Comparison of ENCODE assay signal across 1 cellular context in the genomic region with DNA sequence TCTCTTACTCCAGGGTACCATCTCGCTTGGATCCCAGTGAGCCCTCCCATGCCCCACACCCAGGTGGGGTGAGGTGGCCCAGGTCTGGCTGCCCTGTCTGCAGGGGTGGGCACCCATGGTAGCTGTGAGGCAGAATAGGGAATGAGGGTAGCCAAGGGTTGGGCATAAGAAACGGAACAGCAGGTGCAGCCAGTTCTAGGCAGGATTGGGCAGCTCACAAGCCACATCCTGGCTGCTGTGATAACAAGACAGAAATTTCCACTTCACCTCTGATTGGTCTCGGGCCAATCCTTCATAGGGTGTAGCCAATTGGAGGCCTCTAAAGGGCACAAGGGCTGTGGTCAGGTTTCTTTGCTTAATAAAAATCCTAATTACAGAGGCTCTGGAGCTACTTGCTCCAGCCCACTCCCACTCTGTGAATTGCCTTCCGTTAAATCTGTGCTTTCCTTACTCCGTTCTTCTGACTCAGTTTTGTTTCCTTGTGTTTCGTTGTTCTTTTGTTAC.
TF ChIP-seq lines count a peak whose summit lies in the region.

No MANE protein-coding gene starts in this region.

TF ChIP-seq in GM23338, 12 proteins besides CTCF, POLR2A, EP300 and RAD21 (continued from another document):
- TF ChIP-seq, protein P1, sequence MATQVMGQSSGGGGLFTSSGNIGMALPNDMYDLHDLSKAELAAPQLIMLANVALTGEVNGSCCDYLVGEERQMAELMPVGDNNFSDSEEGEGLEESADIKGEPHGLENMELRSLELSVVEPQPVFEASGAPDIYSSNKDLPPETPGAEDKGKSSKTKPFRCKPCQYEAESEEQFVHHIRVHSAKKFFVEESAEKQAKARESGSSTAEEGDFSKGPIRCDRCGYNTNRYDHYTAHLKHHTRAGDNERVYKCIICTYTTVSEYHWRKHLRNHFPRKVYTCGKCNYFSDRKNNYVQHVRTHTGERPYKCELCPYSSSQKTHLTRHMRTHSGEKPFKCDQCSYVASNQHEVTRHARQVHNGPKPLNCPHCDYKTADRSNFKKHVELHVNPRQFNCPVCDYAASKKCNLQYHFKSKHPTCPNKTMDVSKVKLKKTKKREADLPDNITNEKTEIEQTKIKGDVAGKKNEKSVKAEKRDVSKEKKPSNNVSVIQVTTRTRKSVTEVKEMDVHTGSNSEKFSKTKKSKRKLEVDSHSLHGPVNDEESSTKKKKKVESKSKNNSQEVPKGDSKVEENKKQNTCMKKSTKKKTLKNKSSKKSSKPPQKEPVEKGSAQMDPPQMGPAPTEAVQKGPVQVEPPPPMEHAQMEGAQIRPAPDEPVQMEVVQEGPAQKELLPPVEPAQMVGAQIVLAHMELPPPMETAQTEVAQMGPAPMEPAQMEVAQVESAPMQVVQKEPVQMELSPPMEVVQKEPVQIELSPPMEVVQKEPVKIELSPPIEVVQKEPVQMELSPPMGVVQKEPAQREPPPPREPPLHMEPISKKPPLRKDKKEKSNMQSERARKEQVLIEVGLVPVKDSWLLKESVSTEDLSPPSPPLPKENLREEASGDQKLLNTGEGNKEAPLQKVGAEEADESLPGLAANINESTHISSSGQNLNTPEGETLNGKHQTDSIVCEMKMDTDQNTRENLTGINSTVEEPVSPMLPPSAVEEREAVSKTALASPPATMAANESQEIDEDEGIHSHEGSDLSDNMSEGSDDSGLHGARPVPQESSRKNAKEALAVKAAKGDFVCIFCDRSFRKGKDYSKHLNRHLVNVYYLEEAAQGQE (IDR thresholded peaks at IDR 0.05; ENCODE audit: unreplicated experiment) = no peak
- TF ChIP-seq, protein P2, sequence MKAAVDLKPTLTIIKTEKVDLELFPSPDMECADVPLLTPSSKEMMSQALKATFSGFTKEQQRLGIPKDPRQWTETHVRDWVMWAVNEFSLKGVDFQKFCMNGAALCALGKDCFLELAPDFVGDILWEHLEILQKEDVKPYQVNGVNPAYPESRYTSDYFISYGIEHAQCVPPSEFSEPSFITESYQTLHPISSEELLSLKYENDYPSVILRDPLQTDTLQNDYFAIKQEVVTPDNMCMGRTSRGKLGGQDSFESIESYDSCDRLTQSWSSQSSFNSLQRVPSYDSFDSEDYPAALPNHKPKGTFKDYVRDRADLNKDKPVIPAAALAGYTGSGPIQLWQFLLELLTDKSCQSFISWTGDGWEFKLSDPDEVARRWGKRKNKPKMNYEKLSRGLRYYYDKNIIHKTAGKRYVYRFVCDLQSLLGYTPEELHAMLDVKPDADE (IDR thresholded peaks at IDR 0.05) = no peak
- TF ChIP-seq, protein P3, sequence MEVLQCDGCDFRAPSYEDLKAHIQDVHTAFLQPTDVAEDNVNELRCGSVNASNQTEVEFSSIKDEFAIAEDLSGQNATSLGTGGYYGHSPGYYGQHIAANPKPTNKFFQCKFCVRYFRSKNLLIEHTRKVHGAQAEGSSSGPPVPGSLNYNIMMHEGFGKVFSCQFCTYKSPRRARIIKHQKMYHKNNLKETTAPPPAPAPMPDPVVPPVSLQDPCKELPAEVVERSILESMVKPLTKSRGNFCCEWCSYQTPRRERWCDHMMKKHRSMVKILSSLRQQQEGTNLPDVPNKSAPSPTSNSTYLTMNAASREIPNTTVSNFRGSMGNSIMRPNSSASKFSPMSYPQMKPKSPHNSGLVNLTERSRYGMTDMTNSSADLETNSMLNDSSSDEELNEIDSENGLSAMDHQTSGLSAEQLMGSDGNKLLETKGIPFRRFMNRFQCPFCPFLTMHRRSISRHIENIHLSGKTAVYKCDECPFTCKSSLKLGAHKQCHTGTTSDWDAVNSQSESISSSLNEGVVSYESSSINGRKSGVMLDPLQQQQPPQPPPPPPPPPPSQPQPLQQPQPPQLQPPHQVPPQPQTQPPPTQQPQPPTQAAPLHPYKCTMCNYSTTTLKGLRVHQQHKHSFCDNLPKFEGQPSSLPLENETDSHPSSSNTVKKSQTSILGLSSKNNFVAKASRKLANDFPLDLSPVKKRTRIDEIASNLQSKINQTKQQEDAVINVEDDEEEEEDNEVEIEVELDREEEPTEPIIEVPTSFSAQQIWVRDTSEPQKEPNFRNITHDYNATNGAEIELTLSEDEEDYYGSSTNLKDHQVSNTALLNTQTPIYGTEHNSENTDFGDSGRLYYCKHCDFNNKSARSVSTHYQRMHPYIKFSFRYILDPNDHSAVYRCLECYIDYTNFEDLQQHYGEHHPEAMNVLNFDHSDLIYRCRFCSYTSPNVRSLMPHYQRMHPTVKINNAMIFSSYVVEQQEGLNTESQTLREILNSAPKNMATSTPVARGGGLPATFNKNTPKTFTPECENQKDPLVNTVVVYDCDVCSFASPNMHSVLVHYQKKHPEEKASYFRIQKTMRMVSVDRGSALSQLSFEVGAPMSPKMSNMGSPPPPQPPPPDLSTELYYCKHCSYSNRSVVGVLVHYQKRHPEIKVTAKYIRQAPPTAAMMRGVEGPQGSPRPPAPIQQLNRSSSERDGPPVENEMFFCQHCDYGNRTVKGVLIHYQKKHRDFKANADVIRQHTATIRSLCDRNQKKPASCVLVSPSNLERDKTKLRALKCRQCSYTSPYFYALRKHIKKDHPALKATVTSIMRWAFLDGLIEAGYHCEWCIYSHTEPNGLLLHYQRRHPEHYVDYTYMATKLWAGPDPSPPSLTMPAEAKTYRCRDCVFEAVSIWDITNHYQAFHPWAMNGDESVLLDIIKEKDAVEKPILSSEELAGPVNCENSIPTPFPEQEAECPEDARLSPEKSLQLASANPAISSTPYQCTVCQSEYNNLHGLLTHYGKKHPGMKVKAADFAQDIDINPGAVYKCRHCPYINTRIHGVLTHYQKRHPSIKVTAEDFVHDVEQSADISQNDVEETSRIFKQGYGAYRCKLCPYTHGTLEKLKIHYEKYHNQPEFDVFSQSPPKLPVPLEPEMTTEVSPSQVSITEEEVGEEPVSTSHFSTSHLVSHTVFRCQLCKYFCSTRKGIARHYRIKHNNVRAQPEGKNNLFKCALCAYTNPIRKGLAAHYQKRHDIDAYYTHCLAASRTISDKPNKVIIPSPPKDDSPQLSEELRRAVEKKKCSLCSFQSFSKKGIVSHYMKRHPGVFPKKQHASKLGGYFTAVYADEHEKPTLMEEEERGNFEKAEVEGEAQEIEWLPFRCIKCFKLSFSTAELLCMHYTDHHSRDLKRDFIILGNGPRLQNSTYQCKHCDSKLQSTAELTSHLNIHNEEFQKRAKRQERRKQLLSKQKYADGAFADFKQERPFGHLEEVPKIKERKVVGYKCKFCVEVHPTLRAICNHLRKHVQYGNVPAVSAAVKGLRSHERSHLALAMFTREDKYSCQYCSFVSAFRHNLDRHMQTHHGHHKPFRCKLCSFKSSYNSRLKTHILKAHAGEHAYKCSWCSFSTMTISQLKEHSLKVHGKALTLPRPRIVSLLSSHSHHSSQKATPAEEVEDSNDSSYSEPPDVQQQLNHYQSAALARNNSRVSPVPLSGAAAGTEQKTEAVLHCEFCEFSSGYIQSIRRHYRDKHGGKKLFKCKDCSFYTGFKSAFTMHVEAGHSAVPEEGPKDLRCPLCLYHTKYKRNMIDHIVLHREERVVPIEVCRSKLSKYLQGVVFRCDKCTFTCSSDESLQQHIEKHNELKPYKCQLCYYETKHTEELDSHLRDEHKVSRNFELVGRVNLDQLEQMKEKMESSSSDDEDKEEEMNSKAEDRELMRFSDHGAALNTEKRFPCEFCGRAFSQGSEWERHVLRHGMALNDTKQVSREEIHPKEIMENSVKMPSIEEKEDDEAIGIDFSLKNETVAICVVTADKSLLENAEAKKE (CRISPR knock-in tag; IDR thresholded peaks at IDR 0.05) = no peak
TF ChIP-seq in GM23338: peak in this region for 0.
